Comparison of ENCODE assay signal across 35 cellular contexts in genomic region chr14:28807518-28807917, GRCh38. TPM values are rescaled to one million over a fixed set of nuclear protein-coding genes. Genes with fewer than 3 reads are reported as not detected.
"Had no signal": no experiment of that assay in that cellular context is flagged by ENCODE, and none has a peak within 500 bp of the region (broad histone marks: within the 10 kb centered on the region; RNA-seq: fewer than 3 reads in every experiment).

No MANE protein-coding gene starts in this region.

- DNase-seq: activated B cell treated with CpG ODN at 0.5 μM for 24 hours; activated CD4-positive, alpha-beta T cell treated with anti-CD3 and anti-CD28 coated beads for 48 hours; activated CD4-positive, alpha-beta T cell treated with anti-CD3 and anti-CD28 coated beads, Interleukin-2, amount 50 U/mL, for 1 hour; activated CD4-positive, alpha-beta T cell treated with anti-CD3 and anti-CD28 coated beads, Interleukin-2, amount 50 U/mL, for 48 hours; activated CD8-positive, alpha-beta memory T cell treated with anti-CD3 and anti-CD28 coated beads for 24 hours; activated CD8-positive, alpha-beta T cell treated with anti-CD3 and anti-CD28 coated beads for 36 hours; activated effector memory CD4-positive, alpha-beta T cell treated with Interleukin-2 at 50 U/mL for 16 hours; activated gamma-delta T cell treated with Interleukin-2 at 50 U/mL for 16 hours; activated naive CD4-positive, alpha-beta T cell treated with anti-CD3 and anti-CD28 coated beads, Interleukin-2, amount 50 U/mL, for 16 hours; activated naive CD4-positive, alpha-beta T cell treated with Interleukin-2 at 50 U/mL for 16 hours; activated T-cell treated with anti-CD3 and anti-CD28 coated beads, Interleukin-2, amount 50 U/mL, for 4 hours; amniotic stem cell; anterior cingulate cortex; brain microvascular endothelial cell; caudate nucleus; cortex of kidney; dermis blood vessel endothelial cell; effector CD4-positive, alpha-beta T cell; effector memory CD8-positive, alpha-beta T cell; esophagus squamous epithelium; foreskin melanocyte; heart right ventricle; T-helper 17 cell; T1000; WERI-Rb-1 had no signal

- H3K9me3 ChIP-seq: esophagus squamous epithelium, gastroesophageal sphincter had no signal

- H3K4me1 ChIP-seq: esophagus squamous epithelium, gastroesophageal sphincter, heart right ventricle had no signal

- H3K27me3 ChIP-seq: brain microvascular endothelial cell, esophagus squamous epithelium, gastroesophageal sphincter, heart right ventricle had no signal

- ATAC-seq: activated CD4-positive, CD25-positive, alpha-beta regulatory T cell treated with anti-CD3 and anti-CD28 coated beads, Interleukin-2, amount 50 U/mL, for 24 hours; activated CD8-positive, alpha-beta T cell treated with anti-CD3 and anti-CD28 coated beads for 36 hours; activated T-cell treated with anti-CD3 and anti-CD28 coated beads, Interleukin-2, amount 50 U/mL, for 4 hours; activated T-helper 17 cell treated with anti-CD3 and anti-CD28 coated beads, Interleukin-2, amount 50 U/mL, for 72 hours; effector memory CD8-positive, alpha-beta T cell; gastroesophageal sphincter; heart right ventricle; T-helper 17 cell had no signal

- FAIRE-seq: astrocyte, colon had no signal

- H3K4me3 ChIP-seq: esophagus squamous epithelium, gastroesophageal sphincter, heart right ventricle had no signal

- H3K36me3 ChIP-seq: brain microvascular endothelial cell, esophagus squamous epithelium, gastroesophageal sphincter, heart right ventricle, WERI-Rb-1 had no signal

- H3K27ac ChIP-seq: brain microvascular endothelial cell, epithelial cell of prostate, esophagus squamous epithelium, gastroesophageal sphincter, heart right ventricle, WERI-Rb-1 had no signal

RNA-seq across cellular contexts. Expression of gene FOXG1, which starts 40.9 kb away (rescaled TPM):
- total RNA-seq: activated B cell treated with CpG ODN at 0.5 μM for 24 hours; activated CD8-positive, alpha-beta T cell treated with anti-CD3 and anti-CD28 coated beads for 36 hours; activated T-cell treated with anti-CD3 and anti-CD28 coated beads, Interleukin-2, amount 50 U/mL, for 4 hours; activated T-helper 17 cell treated with anti-CD3 and anti-CD28 coated beads, Interleukin-2, amount 50 U/mL, for 72 hours; chondrocyte; dermis blood vessel endothelial cell; fibroblast of lung; fibroblast of villous mesenchyme; glomerular endothelial cell; heart right ventricle; T-helper 17 cell had no signal
